In genomic region chr3:111735271-111735758, GRCh38 we compare ENCODE assay signal across 9 cellular contexts.
DNase-seq lines count a peak whose midpoint lies in the region; ATAC-seq, FAIRE-seq and TF ChIP-seq lines count a peak whose summit lies in the region.
"Had no signal": no experiment of that assay in that cellular context is flagged by ENCODE, and none has a peak within 500 bp of the region (broad histone marks: within the 10 kb centered on the region; RNA-seq: fewer than 3 reads in every experiment).

No MANE protein-coding gene starts in this region.

- peak overlapping the region; percentile 55 for H3K27ac ChIP-seq in endothelial cell of umbilical vein (ENCODE audit: insufficient read depth, low read depth, low read length)
- H3K27ac ChIP-seq in uterus = no peak overlapping the region

- no peak overlapping the region for H3K4me2 ChIP-seq in endothelial cell of umbilical vein (ENCODE audit: insufficient read depth, low read length)

- H3K4me3 ChIP-seq in endothelial cell of umbilical vein (replicated peaks in 1 of 3; ENCODE audit: insufficient read depth in 1 of 3, low read depth in 1 of 3, low read length in 3 of 3) (no peak overlapping the region), uterus (no peak overlapping the region)

- peak; percentile 15 for DNase-seq in ELF-1 (ENCODE audit: low read depth, low spot score)
- peak; percentile 52 for DNase-seq in NCI-H2196 treated with DMSO at 0.1 percent for 48 hours (lab: John Stamatoyannopoulos, UW; ENCODE audit: unreplicated experiment)
- DNase-seq in endothelial cell of umbilical vein (ENCODE audit: low read depth, low spot score) = peak; percentile 36
- DNase-seq in non-pigmented ciliary epithelial cell (ENCODE audit: low read depth) = peak; percentile 98
- no peak for DNase-seq in uterus
- DNase-seq in effector CD8-positive, alpha-beta T cell (lab: John Stamatoyannopoulos, UW) = no peak
- no peak for DNase-seq in activated T-cell treated with anti-CD3 and anti-CD28 coated beads for 4 hours
- DNase-seq: activated naive CD4-positive, alpha-beta T cell had no signal

- intact Hi-C loops in endothelial cell of umbilical vein (cut with micrococcal nuclease) = no loop called here
- intact Hi-C loops in uterus (cut with DNase I; ENCODE audit: low total_unique reads) = no loop called here

- H3K79me2 ChIP-seq in endothelial cell of umbilical vein (ENCODE audit: control insufficient read depth, insufficient read depth, low read length) = no peaks in the 10 kb centered on the region

- TF ChIP-seq CTCF in endothelial cell of umbilical vein (IDR thresholded peaks at IDR 0.05; ENCODE audit: extremely low read depth in 1 of 2, insufficient read depth in 1 of 2, low read depth in 1 of 2, low read length in 2 of 2) (no peak), uterus (IDR thresholded peaks at IDR 0.05) (no peak)

- POLR2A ChIA-PET in endothelial cell of umbilical vein (lab: Charles Lee) = no interaction called here

- TF ChIP-seq POLR2A in endothelial cell of umbilical vein (IDR thresholded peaks at IDR 0.05; ENCODE audit: low read depth, low read length) (no peak), uterus (IDR thresholded peaks at IDR 0.05) (no peak)

- no TSS peak for BruUV-seq in endothelial cell of umbilical vein (replicated peaks; lab: Mats Ljungman, UMichigan)

- FAIRE-seq in endothelial cell of umbilical vein (lab: Jason Lieb, UNC) = peak; percentile 28

- H3K36me3 ChIP-seq in endothelial cell of umbilical vein (ENCODE audit: control insufficient read depth in 2 of 2, extremely low read depth in 1 of 2, insufficient read depth in 2 of 2, low read length in 2 of 2) (no peaks in the 10 kb centered on the region), uterus (no peaks in the 10 kb centered on the region)

- H3K9ac ChIP-seq in endothelial cell of umbilical vein (replicated peaks; ENCODE audit: extremely low read depth, insufficient read depth, low read length) = no peak overlapping the region

- CTCF ChIA-PET in endothelial cell of umbilical vein (lab: Charles Lee) = interaction anchor here (1.0 to 1.4 kb wide), 4 partner anchors 10 to 130 kb away, joined by 3 to 5 read pairs (median 4); no protein-coding TSS in a partner anchor

- no peaks in the 10 kb centered on the region for H3K9me1 ChIP-seq in endothelial cell of umbilical vein (replicated peaks; ENCODE audit: control insufficient read depth, extremely low read depth, insufficient read depth, low read length)

- H3K4me1 ChIP-seq in endothelial cell of umbilical vein (ENCODE audit: control insufficient read depth, extremely low read depth, insufficient read depth, low read length) = peaks cover 17% of the 10 kb centered on the region
- peaks cover 0 to 14% of the 10 kb centered on the region in 2 donors for H3K4me1 ChIP-seq in uterus

- H3K9me3 ChIP-seq in endothelial cell of umbilical vein (replicated peaks; ENCODE audit: control insufficient read depth, insufficient read depth, low read length) (no peaks in the 10 kb centered on the region), uterus (no peaks in the 10 kb centered on the region)

- H4K20me1 ChIP-seq in endothelial cell of umbilical vein (replicated peaks; ENCODE audit: control insufficient read depth, extremely low read depth, insufficient read depth, low read length) = no peaks in the 10 kb centered on the region

- H2AFZ ChIP-seq in endothelial cell of umbilical vein (ENCODE audit: low read depth, low read length) = peak overlapping the region; percentile 9

- no peak for ATAC-seq in HG03432 (IDR thresholded peaks at IDR 0.05; ENCODE audit: unreplicated experiment)

- H3K27me3 ChIP-seq in endothelial cell of umbilical vein (ENCODE audit: control insufficient read depth in 2 of 2, insufficient read depth in 2 of 2, low read length in 2 of 2) = no peaks in the 10 kb centered on the region
- no peaks in the 10 kb centered on the region for H3K27me3 ChIP-seq in uterus

- dilution Hi-C loops in endothelial cell of umbilical vein (cut with MboI; ENCODE audit: extremely low pct_ligation_motif_present, low sequenced_read_pairs) = loop anchor here (25.0 kb wide), 1 partner anchor 127 kb away; the partner anchor contains the start of gene PHLDB2

TF ChIP-seq in endothelial cell of umbilical vein, 7 proteins besides CTCF, POLR2A, EP300 and RAD21:
- peak; percentile 76 for TF ChIP-seq GATA2 (IDR thresholded peaks at IDR 0.05; ENCODE audit: insufficient read depth, insufficient read length, low read depth, low read length)
- TF ChIP-seq MYC (IDR thresholded peaks at IDR 0.05; ENCODE audit: low read depth, low read length) = no peak
- TF ChIP-seq EZH2 (IDR thresholded peaks at IDR 0.05; ENCODE audit: borderline replicate concordance, low read depth, low read length, severe bottlenecking) = no peak
- TF ChIP-seq FOS (IDR thresholded peaks at IDR 0.05; ENCODE audit: borderline replicate concordance, insufficient read depth, low read length) = peak; percentile 28
- TF ChIP-seq JUN (IDR thresholded peaks at IDR 0.05; ENCODE audit: borderline replicate concordance, insufficient read depth, insufficient read length, low read depth) = peak; percentile 30
- TF ChIP-seq POLR2AphosphoS5 (IDR thresholded peaks at IDR 0.05; ENCODE audit: insufficient read depth, low read depth, low read length) = no peak
- TF ChIP-seq, protein P1, sequence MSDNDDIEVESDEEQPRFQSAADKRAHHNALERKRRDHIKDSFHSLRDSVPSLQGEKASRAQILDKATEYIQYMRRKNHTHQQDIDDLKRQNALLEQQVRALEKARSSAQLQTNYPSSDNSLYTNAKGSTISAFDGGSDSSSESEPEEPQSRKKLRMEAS (IDR thresholded peaks at IDR 0.05; ENCODE audit: insufficient read depth, insufficient read length) = no peak

Comparison
In these comparisons a context has a peak if more than half of its experiments do, and no peak if none do; other contexts are left out.
1. DNase-seq: peak in ELF-1 (single experiment), NCI-H2196 treated with DMSO at 0.1 percent for 48 hours (single experiment), endothelial cell of umbilical vein (single experiment) and non-pigmented ciliary epithelial cell (single experiment); none in uterus (0 of 2), effector CD8-positive, alpha-beta T cell (single experiment) and activated T-cell treated with anti-CD3 and anti-CD28 coated beads for 4 hours (single experiment).